ENCODE assay signal across 14 cellular contexts in genomic region chr12:109459247-109459646, GRCh38. TPM values are rescaled to one million over a fixed set of nuclear protein-coding genes. Genes with fewer than 3 reads are reported as not detected.
A peak's percentile ranks its signal among the peaks of the same experiment; 100 is the strongest.
DNase-seq lines count a peak whose midpoint lies in the region; ATAC-seq and TF ChIP-seq lines count a peak whose summit lies in the region.
"Had no signal": no experiment of that assay in that cellular context is flagged by ENCODE, and none has a peak within 500 bp of the region (broad histone marks: within the 10 kb centered on the region; RNA-seq: fewer than 3 reads in every experiment).

No MANE protein-coding gene starts in this region.

- POLR2A ChIA-PET in AG04450 (lab: Yijun Ruan, JAX) = no interaction called here
- POLR2A ChIA-PET in CD8-positive, alpha-beta T cell (lab: Charles Lee) = no interaction called here

- no peak for TF ChIP-seq CTCF in AG04450 (IDR thresholded peaks at IDR 0.05; ENCODE audit: low read depth, low read length)
- TF ChIP-seq CTCF in fibroblast of lung (conservative IDR thresholded peaks at IDR 0.05 in 1 of 2, IDR thresholded peaks at IDR 0.05 in 1 of 2; ENCODE audit: low read depth in 1 of 2, low read length in 2 of 2) = no peak
- TF ChIP-seq CTCF in osteoblast (IDR thresholded peaks at IDR 0.05; ENCODE audit: extremely low read depth, low read depth, low read length) = no peak
- TF ChIP-seq CTCF in CD8-positive, alpha-beta T cell (IDR thresholded peaks at IDR 0.05) = no peak

- H2AFZ ChIP-seq in fibroblast of lung (ENCODE audit: low read length) (no peak overlapping the region), osteoblast (ENCODE audit: low read length) (no peak overlapping the region)

- in situ Hi-C loops in G401 (cut with HindIII; ENCODE audit: low sequenced_read_pairs) = no loop called here

- H3K4me1 ChIP-seq in SJSA1 (replicated peaks) (peaks cover 65% of the 10 kb centered on the region), fibroblast of lung (ENCODE audit: control insufficient read depth, extremely low read depth, insufficient read depth, low read length) (peaks cover 56% of the 10 kb centered on the region), osteoblast (ENCODE audit: insufficient read depth, low read length) (peaks cover 68% of the 10 kb centered on the region)
- H3K4me1 ChIP-seq in CD8-positive, alpha-beta T cell (ENCODE audit: insufficient read depth, low read length) = peaks cover 16% of the 10 kb centered on the region

- no peak overlapping the region for H3K9ac ChIP-seq in fibroblast of lung (ENCODE audit: insufficient read depth, low read length)

- H3K4me3 ChIP-seq in AG04450 (ENCODE audit: low read depth, low read length) (no peak overlapping the region), SJSA1 (no peak overlapping the region), fibroblast of lung (replicated peaks in 1 of 4; ENCODE audit: control extremely low read depth in 1 of 4, insufficient read depth in 1 of 4, low read depth in 3 of 4, low read length in 4 of 4) (no peak overlapping the region), osteoblast (ENCODE audit: insufficient read depth, low read length) (no peak overlapping the region)
- H3K4me3 ChIP-seq in CD8-positive, alpha-beta T cell (ENCODE audit: low read depth, low read length) = no peak overlapping the region
- H3K4me3 ChIP-seq: BLaER1 treated with 17β-estradiol and CSF1 and Interleukin-3, amounts not matched to agents 10 nM and 100 nM had no signal

- no peak overlapping the region for H3K27ac Mint-ChIP-seq in CD8-positive, alpha-beta T cell

- H3K9me3 ChIP-seq in AG04450 (ENCODE audit: control insufficient read depth, insufficient read depth, low read length) (no peaks in the 10 kb centered on the region), SJSA1 (replicated peaks) (no peaks in the 10 kb centered on the region), fibroblast of lung (ENCODE audit: control insufficient read depth, insufficient read depth, low read depth, low read length) (no peaks in the 10 kb centered on the region), osteoblast (ENCODE audit: low read depth, low read length) (no peaks in the 10 kb centered on the region)
- no peaks in the 10 kb centered on the region for H3K9me3 ChIP-seq in CD8-positive, alpha-beta T cell (ENCODE audit: low read length)
- H3K9me3 ChIP-seq: BLaER1 treated with 17β-estradiol and CSF1 and Interleukin-3, amounts not matched to agents 10 nM and 100 nM had no signal

- H3K36me3 Mint-ChIP-seq in CD8-positive, alpha-beta T cell = peaks cover 64% of the 10 kb centered on the region

- H4K20me1 ChIP-seq in fibroblast of lung (ENCODE audit: control insufficient read depth, extremely low read depth, insufficient read depth, low read length) (no peaks in the 10 kb centered on the region), osteoblast (ENCODE audit: insufficient read depth, low read length) (no peaks in the 10 kb centered on the region)

- CTCF ChIA-PET in AG04450 (lab: Charles Lee) = interaction anchor here (2.0 kb wide), 1 partner anchor 31 kb away, joined by 7 read pairs; no protein-coding TSS in a partner anchor
- CTCF ChIA-PET in CD8-positive, alpha-beta T cell (lab: Charles Lee) = no interaction called here

- peaks cover 69% of the 10 kb centered on the region for H3K79me2 ChIP-seq in fibroblast of lung (ENCODE audit: control insufficient read depth, insufficient read depth, low read length)
- H3K79me2 ChIP-seq in osteoblast (ENCODE audit: insufficient read depth, low read length) = peaks cover 84% of the 10 kb centered on the region

- peaks cover 34% of the 10 kb centered on the region for H3K4me1 Mint-ChIP-seq in CD8-positive, alpha-beta T cell (ENCODE audit: low read depth)

- no peaks in the 10 kb centered on the region for H3K9me3 Mint-ChIP-seq in CD8-positive, alpha-beta T cell

- no peak for ATAC-seq in CD8-positive, alpha-beta T cell
- ATAC-seq: left colon, sciatic nerve had no signal

- H3K4me3 Mint-ChIP-seq in CD8-positive, alpha-beta T cell = no peak overlapping the region

- H3K27me3 Mint-ChIP-seq in CD8-positive, alpha-beta T cell (ENCODE audit: low read depth) = no peaks in the 10 kb centered on the region

- H3K27ac ChIP-seq in AG04450 (ENCODE audit: low read depth, low read length) (peak overlapping the region; percentile 98), SJSA1 (peak overlapping the region; percentile 83), fibroblast of lung (ENCODE audit: insufficient read depth, low read length) (peak overlapping the region; percentile 99), osteoblast (ENCODE audit: low read depth, low read length) (peak overlapping the region; percentile 100)
- no peak overlapping the region for H3K27ac ChIP-seq in CD8-positive, alpha-beta T cell (ENCODE audit: low read depth, low read length)
- H3K27ac ChIP-seq: BLaER1 treated with 17β-estradiol and CSF1 and Interleukin-3, amounts not matched to agents 10 nM and 100 nM had no signal

- intact Hi-C loops in CD8-positive, alpha-beta T cell (cut with DNase I, micrococcal nuclease) = no loop called here

- H3K4me2 ChIP-seq in fibroblast of lung (ENCODE audit: extremely low read depth, insufficient read depth, low read length) (peak overlapping the region; percentile 42), osteoblast (ENCODE audit: insufficient read depth, low read length) (peak overlapping the region; percentile 34)

- H3K27me3 ChIP-seq in AG04450 (ENCODE audit: control insufficient read depth, insufficient read depth, low read length) (no peaks in the 10 kb centered on the region), SJSA1 (replicated peaks) (no peaks in the 10 kb centered on the region), fibroblast of lung (ENCODE audit: control insufficient read depth, insufficient read depth, low read length) (no peaks in the 10 kb centered on the region), osteoblast (ENCODE audit: insufficient read depth, low read length) (no peaks in the 10 kb centered on the region)
- no peaks in the 10 kb centered on the region for H3K27me3 ChIP-seq in CD8-positive, alpha-beta T cell (ENCODE audit: insufficient read depth, low read length)
- H3K27me3 ChIP-seq: BLaER1 treated with 17β-estradiol and CSF1 and Interleukin-3, amounts not matched to agents 10 nM and 100 nM had no signal

- H3K36me3 ChIP-seq in SJSA1 = peaks cover 64% of the 10 kb centered on the region
- H3K36me3 ChIP-seq in fibroblast of lung (ENCODE audit: control insufficient read depth, insufficient read depth, low read length) = peaks cover 27% of the 10 kb centered on the region
- peaks cover 49% of the 10 kb centered on the region for H3K36me3 ChIP-seq in osteoblast (ENCODE audit: insufficient read depth, low read length)
- peaks cover 34% of the 10 kb centered on the region for H3K36me3 ChIP-seq in CD8-positive, alpha-beta T cell (ENCODE audit: insufficient read depth, low read length)

- DNase-seq in AG04450 (ENCODE audit: low read depth, low spot score) (peak; percentile 70), SJSA1 (ENCODE audit: low read depth in 1 of 2, low spot score in 2 of 2) (peak in 1 of 2 experiments; percentile 54), fibroblast of lung (ENCODE audit: low read depth in 2 of 2) (peak; percentile 53 to 86), osteoblast (ENCODE audit: insufficient read length, low spot score, missing footprints) (no peak), HPDE6-E6E7 (ENCODE audit: extremely low spot score) (no peak), G401 (ENCODE audit: low spot score) (no peak), NCI-H2081 (lab: John Stamatoyannopoulos, UW) (no peak)
- no peak for DNase-seq in CD8-positive, alpha-beta T cell
- DNase-seq: effector CD4-positive, alpha-beta T cell; NCI-H1092; NK-92 treated with Interleukin-12 subunit alpha and Interleukin-12 subunit beta, amount 100 ng/mL, for 24 hours had no signal

RNA-seq across cellular contexts. Expression of gene KCTD10, which starts 17.9 kb away (rescaled TPM):
- polyA plus RNA-seq in AG04450 (2011; rRNA removed) = 119 and 128 TPM in 2 replicates
- polyA minus RNA-seq in AG04450 (2011; rRNA and poly(A)+ RNA removed) = 297 and 364 TPM in 2 replicates
- 25.2 and 33.0 TPM in 2 replicates for total RNA-seq in SJSA1 (2014; rRNA removed; shearing (Covaris generic))
- 59.8 and 106 TPM in 2 replicates for total RNA-seq in fibroblast of lung
- polyA plus RNA-seq in fibroblast of lung = 131 and 190 TPM in 2 replicates
- 86.6 and 115 TPM in 2 replicates for polyA plus RNA-seq in fibroblast of lung (2012)
- polyA minus RNA-seq in fibroblast of lung (ENCODE audit: low replicate concordance) = 424 and 573 TPM in 2 replicates
- total RNA-seq in osteoblast = 94.6 and 102 TPM in 2 replicates
- total RNA-seq in G401 (2014; rRNA removed; shearing (Covaris generic)) = 46.4 and 59.2 TPM in 2 replicates
- 10 to 100 TPM; 26.2 to 31.3 TPM for total RNA-seq in CD8-positive, alpha-beta T cell

RNA-seq across cellular contexts. Expression of gene UBE3B, which starts 18.2 kb away (rescaled TPM):
- polyA plus RNA-seq in AG04450 (2011; rRNA removed) (40.5 and 42.8 TPM in 2 replicates), fibroblast of lung (27.2 and 29.5 TPM in 2 replicates)
- 78.1 and 83.4 TPM in 2 replicates for polyA minus RNA-seq in AG04450 (2011; rRNA and poly(A)+ RNA removed)
- 3,976 and 4,080 TPM in 2 replicates for total RNA-seq in SJSA1 (2014; rRNA removed; shearing (Covaris generic))
- total RNA-seq in fibroblast of lung (35.7 and 49.7 TPM in 2 replicates), osteoblast (34.8 and 40.9 TPM in 2 replicates)
- 17.8 and 20.1 TPM in 2 replicates for polyA plus RNA-seq in fibroblast of lung (2012)
- 38.8 and 58.9 TPM in 2 replicates for polyA minus RNA-seq in fibroblast of lung (ENCODE audit: low replicate concordance)
- 20.3 and 37.8 TPM in 2 replicates for total RNA-seq in G401 (2014; rRNA removed; shearing (Covaris generic))
- 10 to 100 TPM; 16.5 to 17.8 TPM for total RNA-seq in CD8-positive, alpha-beta T cell

Comparison
In these comparisons a context has a peak if more than half of its experiments do, and no peak if none do; other contexts are left out.
1. DNase-seq: peak in AG04450 (single experiment) and fibroblast of lung (2 of 2); none in osteoblast (single experiment), HPDE6-E6E7 (single experiment), G401 (single experiment), NCI-H2081 (0 of 2) and CD8-positive, alpha-beta T cell (0 of 7).
2. RNA of gene UBE3B, which starts 18.2 kb away (total RNA-seq): 3,976 to 4,080 TPM in SJSA1; 35.7 to 49.7 TPM in fibroblast of lung, 34.8 to 40.9 TPM in osteoblast, 20.3 to 37.8 TPM in G401 and 16.5 to 17.8 TPM in CD8-positive, alpha-beta T cell; every median in the first group is over 10 times any median in the second.